9 cellular contexts compared by ENCODE assay signal in the genomic region with DNA sequence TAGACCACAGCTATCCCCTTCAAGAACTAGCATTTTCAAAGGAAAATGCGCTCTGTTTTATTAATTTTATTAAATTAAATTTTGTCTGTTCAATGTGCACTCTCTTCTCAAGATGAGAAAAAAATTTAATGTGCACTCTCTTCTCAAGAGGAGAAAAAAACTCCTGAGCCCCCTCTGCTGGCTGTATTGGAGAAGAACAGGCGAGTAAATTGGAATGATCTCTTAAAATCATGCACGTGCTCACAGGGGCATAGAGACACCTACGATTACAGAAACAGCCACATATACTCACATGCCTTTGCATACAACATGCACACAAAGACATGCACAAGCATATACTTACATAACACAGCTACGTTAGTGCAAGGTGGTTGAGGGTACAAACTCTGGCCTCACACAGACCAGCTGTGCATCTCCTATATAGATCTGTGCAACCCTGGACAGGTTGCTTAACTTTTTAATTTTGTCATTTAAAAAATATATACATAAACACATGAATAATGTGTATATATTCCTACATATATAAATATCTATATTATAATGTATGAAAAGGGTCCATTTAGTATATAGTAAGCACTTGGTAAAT.
DNase-seq lines count a peak whose midpoint lies in the region; ATAC-seq and TF ChIP-seq lines count a peak whose summit lies in the region.
"Had no signal": no experiment of that assay in that cellular context is flagged by ENCODE, and none has a peak within 500 bp of the region (broad histone marks: within the 10 kb centered on the region; RNA-seq: fewer than 3 reads in every experiment).

No MANE protein-coding gene starts in this region.

- no peaks in the 10 kb centered on the region for H3K27me3 Mint-ChIP-seq in activated T-helper 1 cell treated with anti-CD3 and anti-CD28 coated beads, Interleukin-12 subunit alpha, Interleukin-12 subunit beta, Interleukin-2, Interleukin-4 antibody, amounts not matched to agents 30 ng/mL and 10 ng/mL and 1 ng/mL, durations not matched to agents 14 hours and 24 hours and 36 hours (ENCODE audit: insufficient read depth)

- no peak overlapping the region for H3K27ac Mint-ChIP-seq in activated T-helper 1 cell treated with anti-CD3 and anti-CD28 coated beads, Interleukin-12 subunit alpha, Interleukin-12 subunit beta, Interleukin-2, Interleukin-4 antibody, amounts not matched to agents 30 ng/mL and 10 ng/mL and 1 ng/mL, durations not matched to agents 14 hours and 24 hours and 36 hours
- H3K27ac Mint-ChIP-seq: T-helper 1 cell treated with Interleukin-12 subunit alpha and Interleukin-12 subunit beta and Interleukin-4 antibody, amounts not matched to agents 30 μg/mL and 1 μg/mL, for 36 hours had no signal

- TF ChIP-seq CTCF in fibroblast of the aortic adventitia (IDR thresholded peaks at IDR 0.05; ENCODE audit: insufficient read depth, low read length) (peak; percentile 74), lower leg skin (IDR thresholded peaks at IDR 0.05) (no peak)

- H3K4me3 ChIP-seq in fibroblast of the aortic adventitia (ENCODE audit: low read depth, low read length) (no peak overlapping the region), lower leg skin (ENCODE audit: low read depth, poor library complexity, severe bottlenecking) (no peak overlapping the region)

- H3K36me3 Mint-ChIP-seq in activated T-helper 1 cell treated with anti-CD3 and anti-CD28 coated beads, Interleukin-12 subunit alpha, Interleukin-12 subunit beta, Interleukin-2, Interleukin-4 antibody, amounts not matched to agents 30 ng/mL and 10 ng/mL and 1 ng/mL, durations not matched to agents 14 hours and 24 hours and 36 hours (ENCODE audit: low read depth): no peaks in the 10 kb centered on the region

- no peak for TF ChIP-seq POLR2A in lower leg skin (IDR thresholded peaks at IDR 0.05)

- H3K9me3 Mint-ChIP-seq in activated T-helper 1 cell treated with anti-CD3 and anti-CD28 coated beads, Interleukin-12 subunit alpha, Interleukin-12 subunit beta, Interleukin-2, Interleukin-4 antibody, amounts not matched to agents 30 ng/mL and 10 ng/mL and 1 ng/mL, durations not matched to agents 14 hours and 24 hours and 36 hours: no peaks in the 10 kb centered on the region
- H3K9me3 Mint-ChIP-seq: T-helper 1 cell treated with Interleukin-12 subunit alpha and Interleukin-12 subunit beta and Interleukin-4 antibody, amounts not matched to agents 30 μg/mL and 1 μg/mL, for 36 hours had no signal

- no peaks in the 10 kb centered on the region for H3K4me1 Mint-ChIP-seq in activated T-helper 1 cell treated with anti-CD3 and anti-CD28 coated beads, Interleukin-12 subunit alpha, Interleukin-12 subunit beta, Interleukin-2, Interleukin-4 antibody, amounts not matched to agents 30 ng/mL and 10 ng/mL and 1 ng/mL, durations not matched to agents 14 hours and 24 hours and 36 hours (ENCODE audit: low read depth)

- DNase-seq in DMS114 treated with DMSO at 0.1 percent for 48 hours (lab: John Stamatoyannopoulos, UW; ENCODE audit: unreplicated experiment): peak; percentile 5
- peak; percentile 73 for DNase-seq in HT-29 (ENCODE audit: low spot score)
- peak; percentile 18 for DNase-seq in T-helper 9 cell
- peak; percentile 55 for DNase-seq in fibroblast of the aortic adventitia (ENCODE audit: low read depth)
- DNase-seq in renal cortical epithelial cell (ENCODE audit: low read depth): peak; percentile 11
- DNase-seq in lower leg skin (ENCODE audit: low spot score in 2 of 2): no peak
- DNase-seq in activated T-helper 1 cell treated with anti-CD3 and anti-CD28 coated beads, Interleukin-12 subunit alpha, Interleukin-12 subunit beta, Interleukin-2, Interleukin-4 antibody, amounts not matched to agents 30 ng/mL and 10 ng/mL and 1 ng/mL, durations not matched to agents 14 hours and 24 hours and 36 hours (ENCODE audit: low spot score): no peak

- intact Hi-C loops in lower leg skin (cut with DNase I; ENCODE audit: low total_unique reads): no loop called here
- intact Hi-C loops in activated T-helper 1 cell treated with anti-CD3 and anti-CD28 coated beads, Interleukin-12 subunit alpha, Interleukin-12 subunit beta, Interleukin-2, Interleukin-4 antibody, amounts not matched to agents 30 ng/mL and 10 ng/mL and 1 ng/mL, durations not matched to agents 14 hours and 24 hours and 36 hours (cut with micrococcal nuclease): loop anchor here (1.0 kb wide), 1 partner anchor 84 kb away; no protein-coding TSS in a partner anchor

- peak; percentile 85 for ATAC-seq in GM18870 (IDR thresholded peaks at IDR 0.05; ENCODE audit: unreplicated experiment)

- 4% methylated on average over 5 of the region's 5 CpGs for WGBS in lower leg skin, 2 donors

- no peak overlapping the region for H3K4me3 Mint-ChIP-seq in activated T-helper 1 cell treated with anti-CD3 and anti-CD28 coated beads, Interleukin-12 subunit alpha, Interleukin-12 subunit beta, Interleukin-2, Interleukin-4 antibody, amounts not matched to agents 30 ng/mL and 10 ng/mL and 1 ng/mL, durations not matched to agents 14 hours and 24 hours and 36 hours
- H3K4me3 Mint-ChIP-seq: T-helper 1 cell treated with Interleukin-12 subunit alpha and Interleukin-12 subunit beta and Interleukin-4 antibody, amounts not matched to agents 30 μg/mL and 1 μg/mL, for 36 hours had no signal

Comparison
In these comparisons a context has a peak if more than half of its experiments do, and no peak if none do; other contexts are left out.
1. DNase-seq: peak in DMS114 treated with DMSO at 0.1 percent for 48 hours (single experiment), HT-29 (single experiment), T-helper 9 cell (single experiment), fibroblast of the aortic adventitia (single experiment) and renal cortical epithelial cell (single experiment); none in lower leg skin (0 of 2) and activated T-helper 1 cell treated with anti-CD3 and anti-CD28 coated beads, Interleukin-12 subunit alpha, Interleukin-12 subunit beta, Interleukin-2, Interleukin-4 antibody, amounts not matched to agents 30 ng/mL and 10 ng/mL and 1 ng/mL, durations not matched to agents 14 hours and 24 hours and 36 hours (single experiment).